Comparison of ENCODE assay signal across 1 cellular context in genomic region chr19:48506138-48506733, GRCh38.
TF ChIP-seq lines count a peak whose summit lies in the region.

No MANE protein-coding gene starts in this region.

TF ChIP-seq in endothelial cell of umbilical vein, 7 proteins besides CTCF, POLR2A, EP300 and RAD21:
- TF ChIP-seq EZH2 (IDR thresholded peaks at IDR 0.05; ENCODE audit: borderline replicate concordance, low read depth, low read length, severe bottlenecking) (no peak), MAX (IDR thresholded peaks at IDR 0.05; ENCODE audit: insufficient read depth, insufficient read length) (no peak), FOS (IDR thresholded peaks at IDR 0.05; ENCODE audit: borderline replicate concordance, insufficient read depth, low read length) (no peak), POLR2AphosphoS5 (IDR thresholded peaks at IDR 0.05; ENCODE audit: insufficient read depth, low read depth, low read length) (no peak), JUN (IDR thresholded peaks at IDR 0.05; ENCODE audit: borderline replicate concordance, insufficient read depth, insufficient read length, low read depth) (no peak), MYC (IDR thresholded peaks at IDR 0.05; ENCODE audit: low read depth, low read length) (no peak), GATA2 (IDR thresholded peaks at IDR 0.05; ENCODE audit: insufficient read depth, insufficient read length, low read depth, low read length) (no peak)
